In genomic region chr15:85782112-85782511, GRCh38 we compare ENCODE assay signal across 1 cellular context.
TF ChIP-seq lines count a peak whose summit lies in the region.

No MANE protein-coding gene starts in this region.

TF ChIP-seq in WTC11, 78 proteins besides CTCF, POLR2A, EP300 and RAD21 (continued from another document):
- TF ChIP-seq HMGXB4 (CRISPR knock-in tag; IDR thresholded peaks at IDR 0.05), result no peak
- no peak for TF ChIP-seq ZBTB43 (CRISPR knock-in tag; IDR thresholded peaks at IDR 0.05)
- TF ChIP-seq ZNF423 (CRISPR knock-in tag; IDR thresholded peaks at IDR 0.05), result no peak
- TF ChIP-seq GRHL2 (CRISPR knock-in tag; IDR thresholded peaks at IDR 0.05; ENCODE audit: insufficient replicate concordance, severe bottlenecking), result no peak
- TF ChIP-seq JUN (CRISPR knock-in tag; IDR thresholded peaks at IDR 0.05), result no peak
- TF ChIP-seq NR3C1 (CRISPR knock-in tag; conservative IDR thresholded peaks at IDR 0.05; ENCODE audit: low read depth), result no peak
